In genomic region chr2:158130832-158131473, GRCh38 we compare ENCODE assay signal across 18 cellular contexts.
DNase-seq lines count a peak whose midpoint lies in the region; ATAC-seq and TF ChIP-seq lines count a peak whose summit lies in the region.
"Had no signal": no experiment of that assay in that cellular context is flagged by ENCODE, and none has a peak within 500 bp of the region (broad histone marks: within the 10 kb centered on the region; RNA-seq: fewer than 3 reads in every experiment).

No MANE protein-coding gene starts in this region.

- TF ChIP-seq CTCF in fibroblast of mammary gland (conservative IDR thresholded peaks at IDR 0.05; ENCODE audit: control insufficient read depth, insufficient read depth, low read depth, low read length) (no peak), neutrophil (IDR thresholded peaks at IDR 0.05) (no peak), GM10266 (IDR thresholded peaks at IDR 0.05; ENCODE audit: control insufficient read depth, insufficient read depth, low read depth, missing control alignments) (no peak)

- H3K9me3 ChIP-seq in HUES48 (ENCODE audit: control insufficient read depth, insufficient read depth, low read length) (no peaks in the 10 kb centered on the region), neutrophil (no peaks in the 10 kb centered on the region)

- H3K4me1 ChIP-seq in HUES48 (ENCODE audit: control insufficient read depth, insufficient read depth, low read length) (peaks cover 5% of the 10 kb centered on the region; the same call in 1 of the 2 replicates), neutrophil (ENCODE audit: control insufficient read depth in 1 of 2, insufficient read depth in 1 of 2, low read depth in 1 of 2, low read length in 1 of 2) (peaks cover 10% of the 10 kb centered on the region in 2 experiments)

- ATAC-seq in HG03045 (IDR thresholded peaks at IDR 0.05; ENCODE audit: unreplicated experiment) (no peak), GM19395 (IDR thresholded peaks at IDR 0.05; ENCODE audit: unreplicated experiment) (no peak)

- H3K9ac ChIP-seq in HUES48 (ENCODE audit: low read depth, low read length) = no peak overlapping the region
- H3K9ac ChIP-seq: GM23248 had no signal

- DNase-seq in DMS53 (lab: John Stamatoyannopoulos, UW) (peak; percentile 94), fibroblast of mammary gland (ENCODE audit: low read depth) (peak; percentile 19), GM10266 (ENCODE audit: extremely low spot score) (no peak), HUDEP-2 (lab: John Stamatoyannopoulos, UW; ENCODE audit: unreplicated experiment in 76 of 76) (no peak)
- DNase-seq: activated gamma-delta T cell; anterior cingulate cortex; DMS 273 treated with DMSO at 0.1 percent for 48 hours; GM23248; immature natural killer cell; midbrain; NCI-H2029 treated with DMSO at 0.1 percent for 48 hours; NCI-H748 treated with DMSO at 0.1 percent for 48 hours; stimulated activated naive CD4-positive, alpha-beta T cell had no signal

- H3K27ac ChIP-seq in HUES48 (ENCODE audit: low read depth, low read length) (peak overlapping the region; percentile 65), neutrophil (peak overlapping the region; percentile 1)
- H3K27ac ChIP-seq: GM23248, RWPE1 had no signal

- H3K27me3 ChIP-seq in HUES48 (ENCODE audit: control insufficient read depth, insufficient read depth, low read length) (no peaks in the 10 kb centered on the region), neutrophil (no peaks in the 10 kb centered on the region)

- H3K36me3 ChIP-seq in HUES48 (ENCODE audit: control insufficient read depth, insufficient read depth, low read length) (no peaks in the 10 kb centered on the region), neutrophil (no peaks in the 10 kb centered on the region)

- H3K4me3 ChIP-seq in HUES48 (ENCODE audit: low read depth, low read length) (no peak overlapping the region), fibroblast of mammary gland (ENCODE audit: control insufficient read depth, low read depth, low read length) (no peak overlapping the region), neutrophil (ENCODE audit: low read depth in 1 of 2, low read length in 1 of 2) (no peak overlapping the region)
- H3K4me3 ChIP-seq: GM23248 had no signal

Comparison
In these comparisons a context has a peak if more than half of its experiments do, and no peak if none do; other contexts are left out.
1. DNase-seq: peak in DMS53 (single experiment) and fibroblast of mammary gland (single experiment); none in GM10266 (single experiment) and HUDEP-2 (0 of 76).